ENCODE assay signal across 17 cellular contexts in genomic region chr9:130150779-130151381, GRCh38. TPM values are rescaled to one million over a fixed set of nuclear protein-coding genes. Genes with fewer than 3 reads are reported as not detected.
DNase-seq lines count a peak whose midpoint lies in the region; ATAC-seq, FAIRE-seq and TF ChIP-seq lines count a peak whose summit lies in the region.
"Had no signal": no experiment of that assay in that cellular context is flagged by ENCODE, and none has a peak within 500 bp of the region (broad histone marks: within the 10 kb centered on the region; RNA-seq: fewer than 3 reads in every experiment).

No MANE protein-coding gene starts in this region.

- DNase-seq in GM23248 (peak; percentile 47), RCC 7860 (ENCODE audit: low spot score) (peak; percentile 77), endodermal cell (no peak), neuronal stem cell (ENCODE audit: low spot score) (no peak), inferior parietal cortex (ENCODE audit: extremely low spot score) (no peak), activated T-cell treated with anti-CD3 and anti-CD28 coated beads for 4 hours (no peak)
- DNase-seq: activated effector memory CD4-positive, alpha-beta T cell treated with Interleukin-2 at 50 U/mL for 16 hours; DMS53; effector CD4-positive, alpha-beta T cell; mucosa of descending colon; NK-92 treated with Interleukin-12 subunit alpha and Interleukin-12 subunit beta, amount 100 ng/mL, for 24 hours; substantia nigra had no signal

- H3F3A ChIP-seq in GM23248 (ENCODE audit: insufficient read depth): no peaks in the 10 kb centered on the region

- no peak overlapping the region for H2BK120ac ChIP-seq in neuronal stem cell (ENCODE audit: low read depth, low read length)

- no peak overlapping the region for H3K9ac ChIP-seq in GM23248
- H3K9ac ChIP-seq in endodermal cell (ENCODE audit: extremely low read depth, low read length, poor library complexity, severe bottlenecking): no peak overlapping the region
- H3K9ac ChIP-seq in neuronal stem cell (ENCODE audit: low read depth, low read length, poor library complexity): no peak overlapping the region
- H3K9ac ChIP-seq: BLaER1, parathyroid adenoma had no signal

- TF ChIP-seq CTCF in endodermal cell (conservative IDR thresholded peaks at IDR 0.05): no peak

- H3K79me2 ChIP-seq in GM23248 (ENCODE audit: insufficient read depth): no peaks in the 10 kb centered on the region
- H3K79me2 ChIP-seq: parathyroid adenoma had no signal

- H3K27me3 Mint-ChIP-seq in endodermal cell (ENCODE audit: insufficient read depth): no peaks in the 10 kb centered on the region

- in situ Hi-C loops in GM23248 (cut with MboI): no loop called here

- H3K9me3 Mint-ChIP-seq in endodermal cell: no peaks in the 10 kb centered on the region

- H3K14ac ChIP-seq in neuronal stem cell (ENCODE audit: low read length): peak overlapping the region; percentile 71

- no peak overlapping the region for H3K4me3 Mint-ChIP-seq in endodermal cell

- H3K27me3 ChIP-seq in GM23248 (replicated peaks; ENCODE audit: insufficient read depth): no peaks in the 10 kb centered on the region
- H3K27me3 ChIP-seq in endodermal cell (ENCODE audit: control insufficient read depth, insufficient read depth, low read length, poor library complexity, severe bottlenecking): no peaks in the 10 kb centered on the region
- no peaks in the 10 kb centered on the region for H3K27me3 ChIP-seq in neuronal stem cell (ENCODE audit: control insufficient read depth in 3 of 3, insufficient read depth in 3 of 3, low read depth in 1 of 3, low read length in 3 of 3)
- H3K27me3 ChIP-seq: BLaER1, gastroesophageal sphincter had no signal

- no peak overlapping the region for H3K4me3 ChIP-seq in GM23248
- no peak overlapping the region for H3K4me3 ChIP-seq in endodermal cell (ENCODE audit: low read length)
- H3K4me3 ChIP-seq in neuronal stem cell (ENCODE audit: low read length in 2 of 2): no peak overlapping the region
- H3K4me3 ChIP-seq: BLaER1, gastroesophageal sphincter, mucosa of descending colon had no signal

- H3K18ac ChIP-seq in neuronal stem cell (ENCODE audit: low read length): peak overlapping the region; percentile 48

- FAIRE-seq in RCC 7860 (lab: Jason Lieb, UNC): peak; percentile 78

- H3K4ac ChIP-seq in neuronal stem cell (ENCODE audit: low read length): no peak overlapping the region

- WGBS in GM23248 (ENCODE audit: low coverage in 1 of 2, low lambda C conversion rate in 2 of 2, missing lambda C conversion rate in 2 of 2), 2 experiments: 60 to 67% methylated on average over 13 to 14 of the region's 14 CpGs
- 84 to 89% methylated on average over 10 to 14 of the region's 14 CpGs for WGBS in endodermal cell (ENCODE audit: insufficient coverage in 1 of 2, insufficient read length in 1 of 2), 2 experiments
- WGBS in neuronal stem cell (ENCODE audit: extremely low coverage in 2 of 2, insufficient read length in 2 of 2, insufficient replicate concordance in 1 of 2), 2 donors: no CpG with 5 or more reads among the region's 14 CpGs

- H3K27ac Mint-ChIP-seq in endodermal cell: peak overlapping the region; percentile 88

- no peaks in the 10 kb centered on the region for H3K79me1 ChIP-seq in neuronal stem cell (ENCODE audit: low read depth, low read length)

- H2AK5ac ChIP-seq in neuronal stem cell (ENCODE audit: low read depth, low read length): no peak overlapping the region

- H4K20me1 ChIP-seq in GM23248 (ENCODE audit: insufficient read depth): no peaks in the 10 kb centered on the region
- H4K20me1 ChIP-seq: BLaER1 had no signal

- peak overlapping the region; percentile 80 for H2AFZ ChIP-seq in GM23248
- H2AFZ ChIP-seq in neuronal stem cell (ENCODE audit: low read length): peak overlapping the region; percentile 84
- H2AFZ ChIP-seq: parathyroid adenoma had no signal

- no peaks in the 10 kb centered on the region for H3K36me3 Mint-ChIP-seq in endodermal cell (ENCODE audit: low read depth)

- no peak overlapping the region for H4K8ac ChIP-seq in neuronal stem cell (ENCODE audit: low read depth, low read length)

- H3K4me1 Mint-ChIP-seq in endodermal cell: peaks cover 6% of the 10 kb centered on the region

- no peaks in the 10 kb centered on the region for H3K36me3 ChIP-seq in GM23248 (ENCODE audit: low read depth)
- no peaks in the 10 kb centered on the region for H3K36me3 ChIP-seq in endodermal cell (ENCODE audit: control insufficient read depth, insufficient read depth, low read length)
- no peaks in the 10 kb centered on the region for H3K36me3 ChIP-seq in neuronal stem cell (replicated peaks in 1 of 2; ENCODE audit: control insufficient read depth in 2 of 2, insufficient read depth in 2 of 2, low read length in 2 of 2)
- H3K36me3 ChIP-seq: BLaER1, gastroesophageal sphincter had no signal

- peak overlapping the region; percentile 84 for H2BK12ac ChIP-seq in neuronal stem cell (ENCODE audit: low read length)

- H3K4me2 ChIP-seq in GM23248 (ENCODE audit: unreplicated experiment) (no peak overlapping the region), neuronal stem cell (ENCODE audit: insufficient read depth, low read length, poor library complexity, severe bottlenecking) (no peak overlapping the region)
- H3K4me2 ChIP-seq: BLaER1 had no signal

- H3K9me3 ChIP-seq in GM23248 (ENCODE audit: low read depth) (no peaks in the 10 kb centered on the region), endodermal cell (ENCODE audit: control insufficient read depth, low read length) (no peaks in the 10 kb centered on the region), neuronal stem cell (replicated peaks in 1 of 2; ENCODE audit: control insufficient read depth in 2 of 2, insufficient read depth in 1 of 2, low read depth in 1 of 2, low read length in 2 of 2) (no peaks in the 10 kb centered on the region)
- H3K9me3 ChIP-seq: BLaER1, gastroesophageal sphincter, mucosa of descending colon had no signal

- no peaks in the 10 kb centered on the region for H3K9me2 ChIP-seq in GM23248 (ENCODE audit: insufficient read depth)

- ATAC-seq in HG02884 (IDR thresholded peaks at IDR 0.05; ENCODE audit: unreplicated experiment): no peak
- no peak for ATAC-seq in HG02970 (IDR thresholded peaks at IDR 0.05; ENCODE audit: low FRiP score, unreplicated experiment)
- ATAC-seq: gastroesophageal sphincter, mucosa of descending colon had no signal

- no peak overlapping the region for H3K23ac ChIP-seq in neuronal stem cell (ENCODE audit: low read depth, low read length, poor library complexity)

- H3K27ac ChIP-seq in GM23248: no peak overlapping the region
- no peak overlapping the region for H3K27ac ChIP-seq in endodermal cell (ENCODE audit: low read depth, low read length)
- no peak overlapping the region for H3K27ac ChIP-seq in neuronal stem cell (replicated peaks; ENCODE audit: low read length)
- H3K27ac ChIP-seq: BLaER1, gastroesophageal sphincter, parathyroid adenoma had no signal

- H3K4me1 ChIP-seq in GM23248 (ENCODE audit: insufficient read depth): peaks cover 7% of the 10 kb centered on the region; the same call in 1 of the 2 replicates
- no peaks in the 10 kb centered on the region for H3K4me1 ChIP-seq in endodermal cell (ENCODE audit: control insufficient read depth, insufficient read depth, low read length)
- H3K4me1 ChIP-seq in neuronal stem cell (ENCODE audit: control insufficient read depth in 2 of 2, insufficient read depth in 1 of 2, low read depth in 1 of 2, low read length in 2 of 2): peaks cover 0 to 7% of the 10 kb centered on the region in 2 donors
- H3K4me1 ChIP-seq: BLaER1, gastroesophageal sphincter, parathyroid adenoma had no signal

- no peak overlapping the region for H2BK5ac ChIP-seq in neuronal stem cell (ENCODE audit: low read length)

- no peak overlapping the region for H2BK15ac ChIP-seq in neuronal stem cell (ENCODE audit: low read length)

- peak overlapping the region; percentile 85 for H4K91ac ChIP-seq in neuronal stem cell (ENCODE audit: low read depth, low read length, poor library complexity)

RNA-seq across cellular contexts. Expression of gene NCS1, which starts 21.3 kb away (rescaled TPM):
- 32.2 and 33.0 TPM in 2 replicates for total RNA-seq in GM23248 (2014; rRNA removed; shearing (Covaris generic))
- polyA plus RNA-seq in GM23248 (2016; fragmentation: Nextera tagmentation; extraction: Ambion mirVana): 4.7 and 5.7 TPM in 2 replicates
- 10 to 100 TPM; 40.6 to 47.7 TPM for total RNA-seq in endodermal cell
- polyA plus RNA-seq in endodermal cell (2013, experiment 1 of 2): 26.5 TPM
- polyA plus RNA-seq in endodermal cell (2013, experiment 2 of 2): 28.0 TPM
- 36.7 TPM for polyA plus RNA-seq in neuronal stem cell (2013, experiment 1 of 2)
- polyA plus RNA-seq in neuronal stem cell (2013, experiment 2 of 2): 36.1 TPM

Comparison
In these comparisons a context has a peak if more than half of its experiments do, and no peak if none do; other contexts are left out.
1. DNase-seq: peak in GM23248 (single experiment) and RCC 7860 (single experiment); none in endodermal cell (single experiment), neuronal stem cell (single experiment), inferior parietal cortex (single experiment) and activated T-cell treated with anti-CD3 and anti-CD28 coated beads for 4 hours (single experiment).